Comparison of ENCODE assay signal across 8 cellular contexts in genomic region chr11:120182790-120183491, GRCh38. TPM values are rescaled to one million over a fixed set of nuclear protein-coding genes. Genes with fewer than 3 reads are reported as not detected.
A peak's percentile ranks its signal among the peaks of the same experiment; 100 is the strongest.
DNase-seq lines count a peak whose midpoint lies in the region; ATAC-seq, FAIRE-seq and TF ChIP-seq lines count a peak whose summit lies in the region.

No MANE protein-coding gene starts in this region.

- intact Hi-C loops in endothelial cell of umbilical vein (cut with micrococcal nuclease), result no loop called here

- H3K27ac ChIP-seq in endothelial cell of umbilical vein (ENCODE audit: insufficient read depth, low read depth, low read length) (no peak overlapping the region), osteoblast (ENCODE audit: low read depth, low read length) (no peak overlapping the region)

- POLR2A ChIA-PET in endothelial cell of umbilical vein (lab: Charles Lee), result no interaction called here

- H3K9me3 ChIP-seq in endothelial cell of umbilical vein (replicated peaks; ENCODE audit: control insufficient read depth, insufficient read depth, low read length) (no peaks in the 10 kb centered on the region), osteoblast (ENCODE audit: low read depth, low read length) (no peaks in the 10 kb centered on the region)

- dilution Hi-C loops in endothelial cell of umbilical vein (cut with MboI; ENCODE audit: extremely low pct_ligation_motif_present, low sequenced_read_pairs), result no loop called here

- H3K27me3 ChIP-seq in endothelial cell of umbilical vein (ENCODE audit: control insufficient read depth in 2 of 2, insufficient read depth in 2 of 2, low read length in 2 of 2) (no peaks in the 10 kb centered on the region), osteoblast (ENCODE audit: insufficient read depth, low read length) (no peaks in the 10 kb centered on the region)

- CTCF ChIA-PET in endothelial cell of umbilical vein (lab: Charles Lee), result interaction anchor here (0.7 to 5.5 kb wide), 2 partner anchors 43 to 167 kb away, joined by 3 to 71 read pairs; no protein-coding TSS in a partner anchor

- H3K9ac ChIP-seq in endothelial cell of umbilical vein (replicated peaks; ENCODE audit: extremely low read depth, insufficient read depth, low read length), result no peak overlapping the region

- H3K79me2 ChIP-seq in endothelial cell of umbilical vein (ENCODE audit: control insufficient read depth, insufficient read depth, low read length) (no peaks in the 10 kb centered on the region), osteoblast (ENCODE audit: insufficient read depth, low read length) (no peaks in the 10 kb centered on the region)

- TF ChIP-seq CTCF in GM12864 (IDR thresholded peaks at IDR 0.05; ENCODE audit: low read depth, low read length, missing control alignments), result peak; percentile 37
- TF ChIP-seq CTCF in endothelial cell of umbilical vein (IDR thresholded peaks at IDR 0.05; ENCODE audit: extremely low read depth in 1 of 2, insufficient read depth in 1 of 2, low read depth in 1 of 2, low read length in 2 of 2), result peak; percentile 22 to 34
- peak; percentile 48 for TF ChIP-seq CTCF in osteoblast (IDR thresholded peaks at IDR 0.05; ENCODE audit: extremely low read depth, low read depth, low read length)

- DNase-seq in GM12864 (ENCODE audit: low read depth) (no peak), NCI-H2196 treated with DMSO at 0.1 percent for 48 hours (lab: John Stamatoyannopoulos, UW; ENCODE audit: unreplicated experiment) (peak; percentile 19), endothelial cell of umbilical vein (ENCODE audit: low read depth, low spot score) (no peak), osteoblast (ENCODE audit: insufficient read length, low spot score, missing footprints) (no peak), EL (no peak)

- H2AFZ ChIP-seq in endothelial cell of umbilical vein (ENCODE audit: low read depth, low read length) (no peak overlapping the region), osteoblast (ENCODE audit: low read length) (no peak overlapping the region)

- no TSS peak for BruUV-seq in endothelial cell of umbilical vein (replicated peaks; lab: Mats Ljungman, UMichigan)

- H4K20me1 ChIP-seq in endothelial cell of umbilical vein (replicated peaks; ENCODE audit: control insufficient read depth, extremely low read depth, insufficient read depth, low read length) (no peaks in the 10 kb centered on the region), osteoblast (ENCODE audit: insufficient read depth, low read length) (no peaks in the 10 kb centered on the region)

- H3K4me2 ChIP-seq in endothelial cell of umbilical vein (ENCODE audit: insufficient read depth, low read length) (no peak overlapping the region), osteoblast (ENCODE audit: insufficient read depth, low read length) (no peak overlapping the region)

- H3K4me3 ChIP-seq in GM12864 (ENCODE audit: low read depth, low read length) (no peak overlapping the region), endothelial cell of umbilical vein (replicated peaks in 1 of 3; ENCODE audit: insufficient read depth in 1 of 3, low read depth in 1 of 3, low read length in 3 of 3) (no peak overlapping the region), osteoblast (ENCODE audit: insufficient read depth, low read length) (no peak overlapping the region)

- no peak for TF ChIP-seq POLR2A in endothelial cell of umbilical vein (IDR thresholded peaks at IDR 0.05; ENCODE audit: low read depth, low read length)

- H3K9me1 ChIP-seq in endothelial cell of umbilical vein (replicated peaks; ENCODE audit: control insufficient read depth, extremely low read depth, insufficient read depth, low read length), result no peaks in the 10 kb centered on the region

- H3K4me1 ChIP-seq in endothelial cell of umbilical vein (ENCODE audit: control insufficient read depth, extremely low read depth, insufficient read depth, low read length) (no peaks in the 10 kb centered on the region), osteoblast (ENCODE audit: insufficient read depth, low read length) (peaks cover 5% of the 10 kb centered on the region)

- H3K36me3 ChIP-seq in endothelial cell of umbilical vein (ENCODE audit: control insufficient read depth in 2 of 2, extremely low read depth in 1 of 2, insufficient read depth in 2 of 2, low read length in 2 of 2) (no peaks in the 10 kb centered on the region), osteoblast (ENCODE audit: insufficient read depth, low read length) (no peaks in the 10 kb centered on the region)

- ATAC-seq in HG02642 (IDR thresholded peaks at IDR 0.05; ENCODE audit: poor library complexity, unreplicated experiment) (no peak), HG02970 (IDR thresholded peaks at IDR 0.05; ENCODE audit: low FRiP score, unreplicated experiment) (no peak), GM18502 (IDR thresholded peaks at IDR 0.05; ENCODE audit: poor library complexity, unreplicated experiment) (no peak)

- FAIRE-seq in endothelial cell of umbilical vein (lab: Jason Lieb, UNC), result no peak

TF ChIP-seq in endothelial cell of umbilical vein, 7 proteins besides CTCF, POLR2A, EP300 and RAD21:
- TF ChIP-seq FOS (IDR thresholded peaks at IDR 0.05; ENCODE audit: borderline replicate concordance, insufficient read depth, low read length) (no peak), MYC (IDR thresholded peaks at IDR 0.05; ENCODE audit: low read depth, low read length) (no peak), EZH2 (IDR thresholded peaks at IDR 0.05; ENCODE audit: borderline replicate concordance, low read depth, low read length, severe bottlenecking) (no peak), GATA2 (IDR thresholded peaks at IDR 0.05; ENCODE audit: insufficient read depth, insufficient read length, low read depth, low read length) (no peak), POLR2AphosphoS5 (IDR thresholded peaks at IDR 0.05; ENCODE audit: insufficient read depth, low read depth, low read length) (no peak), MAX (IDR thresholded peaks at IDR 0.05; ENCODE audit: insufficient read depth, insufficient read length) (no peak)
TF ChIP-seq in endothelial cell of umbilical vein: peak in this region for 0.

RNA-seq across cellular contexts. Expression of gene OAF, which starts 27.9 kb away (rescaled TPM):
- total RNA-seq in endothelial cell of umbilical vein, result 26.7 and 32.1 TPM in 2 replicates
- 33.8 and 38.1 TPM in 2 replicates for polyA plus RNA-seq in endothelial cell of umbilical vein
- polyA plus RNA-seq in endothelial cell of umbilical vein (2011; cell fraction: cytosol; rRNA removed), result 20.8 and 23.6 TPM in 2 replicates
- 14.3 and 15.6 TPM in 2 replicates for polyA plus RNA-seq in endothelial cell of umbilical vein (2011; cell fraction: nucleus; rRNA removed)
- 21.1 and 24.9 TPM in 2 replicates for polyA plus RNA-seq in endothelial cell of umbilical vein (2012)
- polyA minus RNA-seq in endothelial cell of umbilical vein, result 10.8 and 11.1 TPM in 2 replicates
- 15.2 TPM for polyA minus RNA-seq in endothelial cell of umbilical vein (2011; cell fraction: cytosol; rRNA and poly(A)+ RNA removed)
- 6.8 and 7.0 TPM in 2 replicates for polyA minus RNA-seq in endothelial cell of umbilical vein (2011; cell fraction: nucleus; rRNA and poly(A)+ RNA removed)
- total RNA-seq in osteoblast, result 7.2 and 10.3 TPM in 2 replicates

RNA-seq across cellular contexts. Expression of gene TRIM29, which starts 45.0 kb away (rescaled TPM):
- total RNA-seq in endothelial cell of umbilical vein, result not detected in 2 replicates
- not detected in 2 replicates for polyA plus RNA-seq in endothelial cell of umbilical vein
- not detected in 2 replicates for polyA plus RNA-seq in endothelial cell of umbilical vein (2011; cell fraction: cytosol; rRNA removed)
- 0.04 TPM in 1 of 2 replicates, not detected in the other for polyA plus RNA-seq in endothelial cell of umbilical vein (2011; cell fraction: nucleus; rRNA removed)
- not detected in 2 replicates for polyA plus RNA-seq in endothelial cell of umbilical vein (2012)
- not detected in 2 replicates for polyA minus RNA-seq in endothelial cell of umbilical vein
- 82.3 TPM for polyA minus RNA-seq in endothelial cell of umbilical vein (2011; cell fraction: cytosol; rRNA and poly(A)+ RNA removed)
- 0.14 TPM in 1 of 2 replicates, not detected in the other for polyA minus RNA-seq in endothelial cell of umbilical vein (2011; cell fraction: nucleus; rRNA and poly(A)+ RNA removed)
- total RNA-seq in osteoblast, result under 0.01 and 0.36 TPM in 2 replicates

RNA-seq across cellular contexts. Expression of gene POU2F3, which starts 57.0 kb away (rescaled TPM):
- not detected in 2 replicates for total RNA-seq in endothelial cell of umbilical vein
- 0.06 and 0.08 TPM in 2 replicates for polyA plus RNA-seq in endothelial cell of umbilical vein
- 0.03 TPM in 1 of 2 replicates, not detected in the other for polyA plus RNA-seq in endothelial cell of umbilical vein (2011; cell fraction: cytosol; rRNA removed)
- not detected in 2 replicates for polyA plus RNA-seq in endothelial cell of umbilical vein (2011; cell fraction: nucleus; rRNA removed)
- polyA plus RNA-seq in endothelial cell of umbilical vein (2012), result not detected in 2 replicates
- polyA minus RNA-seq in endothelial cell of umbilical vein, result 0.17 TPM in 1 of 2 replicates, not detected in the other
- polyA minus RNA-seq in endothelial cell of umbilical vein (2011; cell fraction: cytosol; rRNA and poly(A)+ RNA removed), result not detected
- not detected in 2 replicates for polyA minus RNA-seq in endothelial cell of umbilical vein (2011; cell fraction: nucleus; rRNA and poly(A)+ RNA removed)
- total RNA-seq in osteoblast, result under 0.01 TPM in 1 of 2 replicates, not detected in the other
